In genomic region chr5:6482735-6483134, GRCh38 we compare ENCODE assay signal across 19 cellular contexts. TPM values are rescaled to one million over a fixed set of nuclear protein-coding genes. Genes with fewer than 3 reads are reported as not detected.
DNase-seq lines count a peak whose midpoint lies in the region; ATAC-seq and TF ChIP-seq lines count a peak whose summit lies in the region.
"Had no signal": no experiment of that assay in that cellular context is flagged by ENCODE, and none has a peak within 500 bp of the region (broad histone marks: within the 10 kb centered on the region; RNA-seq: fewer than 3 reads in every experiment).

No MANE protein-coding gene starts in this region.

- H3K4me3 Mint-ChIP-seq in activated B cell treated with CpG ODN at 0.5 μM for 24 hours: no peak overlapping the region
- H3K4me3 Mint-ChIP-seq: CD14-positive monocyte; T-helper 1 cell treated with Interleukin-12 subunit alpha and Interleukin-12 subunit beta and Interleukin-4 antibody, amounts not matched to agents 30 μg/mL and 1 μg/mL, for 36 hours had no signal

- POLR2A ChIA-PET in activated B cell treated with CpG ODN at 0.5 μM for 24 hours (lab: Charles Lee): no interaction called here

- CTCF ChIA-PET in activated B cell treated with CpG ODN at 0.5 μM for 24 hours (lab: Charles Lee): no interaction called here

- intact Hi-C loops in activated B cell treated with CpG ODN at 0.5 μM for 24 hours (cut with micrococcal nuclease): loop anchor here (2.0 to 10.0 kb wide), 4 partner anchors 150 to 1060 kb away; partner anchors contain the start of genes ICE1, NSUN2 and SRD5A1

- H3K36me3 Mint-ChIP-seq in activated B cell treated with CpG ODN at 0.5 μM for 24 hours (ENCODE audit: low read depth): no peaks in the 10 kb centered on the region
- H3K36me3 Mint-ChIP-seq: CD14-positive monocyte had no signal

- H3K4me1 Mint-ChIP-seq in activated B cell treated with CpG ODN at 0.5 μM for 24 hours: peaks cover 55% of the 10 kb centered on the region
- H3K4me1 Mint-ChIP-seq: CD14-positive monocyte had no signal

- no peaks in the 10 kb centered on the region for H3K9me3 Mint-ChIP-seq in activated B cell treated with CpG ODN at 0.5 μM for 24 hours
- H3K9me3 Mint-ChIP-seq: T-helper 1 cell treated with Interleukin-12 subunit alpha and Interleukin-12 subunit beta and Interleukin-4 antibody, amounts not matched to agents 30 μg/mL and 1 μg/mL, for 36 hours had no signal

- H3K27ac Mint-ChIP-seq in activated B cell treated with CpG ODN at 0.5 μM for 24 hours: peak overlapping the region; percentile 43
- H3K27ac Mint-ChIP-seq: CD14-positive monocyte had no signal

- TF ChIP-seq CTCF in activated B cell treated with CpG ODN at 0.5 μM for 24 hours (IDR thresholded peaks at IDR 0.05) (no peak), GM10266 (IDR thresholded peaks at IDR 0.05; ENCODE audit: control insufficient read depth, insufficient read depth, low read depth, missing control alignments) (no peak)

- ATAC-seq in activated B cell treated with CpG ODN at 0.5 μM for 24 hours (ENCODE audit: low read depth) (no peak), GM21723 (IDR thresholded peaks at IDR 0.05; ENCODE audit: unreplicated experiment) (no peak)

- DNase-seq in NCI-H2171 treated with DMSO at 0.1 percent for 48 hours (lab: John Stamatoyannopoulos, UW): peak; percentile 10
- DNase-seq in NCI-H2171 (lab: John Stamatoyannopoulos, UW): no peak
- peak; percentile 76 for DNase-seq in COLO668 (lab: John Stamatoyannopoulos, UW; ENCODE audit: unreplicated experiment)
- peak; percentile 27 for DNase-seq in NCI-H146 treated with DMSO at 0.1 percent for 48 hours (lab: John Stamatoyannopoulos, UW; ENCODE audit: unreplicated experiment)
- no peak for DNase-seq in activated B cell treated with CpG ODN at 0.5 μM for 24 hours
- DNase-seq in GM10266 (ENCODE audit: extremely low spot score): no peak
- DNase-seq: COR-L47, DMS 273 treated with DMSO at 0.1 percent for 48 hours, KG1, NCI-H1105, NCI-H1694, NCI-H226, NCI-H748 treated with DMSO at 0.1 percent for 48 hours, OCI-M1 had no signal

- H3K27me3 Mint-ChIP-seq in activated B cell treated with CpG ODN at 0.5 μM for 24 hours: no peaks in the 10 kb centered on the region
- H3K27me3 Mint-ChIP-seq: B cell had no signal

RNA-seq across cellular contexts. Expression of gene UBE2QL1, which starts 34.1 kb away (rescaled TPM):
- total RNA-seq in activated B cell treated with CpG ODN at 0.5 μM for 24 hours: 1.2 and 1.3 TPM in 2 replicates
- total RNA-seq: G401 had no signal

Comparison
In these comparisons a context has a peak if more than half of its experiments do, and no peak if none do; other contexts are left out.
1. DNase-seq: peak in NCI-H2171 treated with DMSO at 0.1 percent for 48 hours (single experiment), COLO668 (single experiment) and NCI-H146 treated with DMSO at 0.1 percent for 48 hours (single experiment); none in NCI-H2171 (single experiment), activated B cell treated with CpG ODN at 0.5 μM for 24 hours (single experiment) and GM10266 (single experiment).